ENCODE assay signal across 9 cellular contexts in genomic region chr13:38530492-38530891, GRCh38.
DNase-seq lines count a peak whose midpoint lies in the region; ATAC-seq and TF ChIP-seq lines count a peak whose summit lies in the region.
"Had no signal": no experiment of that assay in that cellular context is flagged by ENCODE, and none has a peak within 500 bp of the region (broad histone marks: within the 10 kb centered on the region; RNA-seq: fewer than 3 reads in every experiment).

No MANE protein-coding gene starts in this region.

- no peak overlapping the region for H3K4me3 ChIP-seq in dorsolateral prefrontal cortex

- H3K27ac ChIP-seq in dorsolateral prefrontal cortex = no peak overlapping the region

- intact Hi-C loops in dorsolateral prefrontal cortex (cut with DNase I) = no loop called here

- H3K27me3 ChIP-seq in dorsolateral prefrontal cortex = peaks cover 0 to 4% (median 0%) of the 10 kb centered on the region in 45 donors

- no peak for ATAC-seq in GM21619 (IDR thresholded peaks at IDR 0.05; ENCODE audit: unreplicated experiment)

- peak in 53 of 56 donors; percentile 16 to 70 (median 42) for TF ChIP-seq CTCF in dorsolateral prefrontal cortex (IDR thresholded peaks at IDR 0.05 in 54 of 56, conservative IDR thresholded peaks at IDR 0.05 in 2 of 56; ENCODE audit: low read depth in 1 of 56, partially characterized antibody in 56 of 56)

- DNase-seq in NCI-H146 (lab: John Stamatoyannopoulos, UW) (peak; percentile 5), NCI-H146 treated with DMSO at 0.1 percent for 48 hours (lab: John Stamatoyannopoulos, UW; ENCODE audit: unreplicated experiment) (no peak), M059J (ENCODE audit: low read depth) (peak; percentile 29), dorsolateral prefrontal cortex (no peak), renal cortical epithelial cell (ENCODE audit: low read depth) (peak; percentile 19), NOMO-1 (lab: John Stamatoyannopoulos, UW; ENCODE audit: unreplicated experiment in 2 of 2) (no peak), COLO668 (lab: John Stamatoyannopoulos, UW; ENCODE audit: unreplicated experiment) (no peak)
- DNase-seq: NK-92 treated with Interleukin-12 subunit alpha and Interleukin-12 subunit beta, amount 100 ng/mL, for 24 hours had no signal

Comparison
In these comparisons a context has a peak if more than half of its experiments do, and no peak if none do; other contexts are left out.
1. DNase-seq: peak in NCI-H146 (single experiment), M059J (single experiment) and renal cortical epithelial cell (single experiment); none in NCI-H146 treated with DMSO at 0.1 percent for 48 hours (single experiment), dorsolateral prefrontal cortex (0 of 10), NOMO-1 (0 of 2) and COLO668 (single experiment).